13 cellular contexts compared by ENCODE assay signal in the genomic region with DNA sequence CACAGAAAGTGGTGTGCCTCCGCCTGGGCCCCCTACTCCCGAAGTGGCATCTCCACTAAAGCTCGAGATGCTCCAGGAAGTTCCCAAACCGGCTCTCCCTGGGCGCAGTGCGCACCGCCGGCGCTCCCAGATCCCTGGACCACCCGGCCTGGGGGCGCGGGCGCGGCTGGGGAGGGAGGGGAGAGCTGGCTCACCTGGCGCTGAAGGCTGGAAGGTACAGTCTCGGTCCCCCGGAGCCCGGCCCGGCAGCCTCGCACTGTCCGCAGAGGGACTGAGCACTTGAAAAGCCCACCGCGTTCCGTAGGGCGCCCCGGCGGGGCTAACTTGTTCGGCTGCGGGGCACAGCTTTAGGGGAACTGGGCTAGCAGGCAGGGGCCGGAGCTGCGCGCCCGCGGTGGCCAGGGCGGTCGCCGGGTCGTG. TPM values are rescaled to one million over a fixed set of nuclear protein-coding genes. Genes with fewer than 3 reads are reported as not detected.
DNase-seq lines count a peak whose midpoint lies in the region; ATAC-seq and TF ChIP-seq lines count a peak whose summit lies in the region.
"Had no signal": no experiment of that assay in that cellular context is flagged by ENCODE, and none has a peak within 500 bp of the region (broad histone marks: within the 10 kb centered on the region; RNA-seq: fewer than 3 reads in every experiment).

No MANE protein-coding gene starts in this region.

- in situ Hi-C loops in Panc1 (cut with HindIII; ENCODE audit: low pct_unique_long_range_greater_than_20kb, low sequenced_read_pairs): no loop called here

- CTCF ChIA-PET in Panc1 (lab: Charles Lee): no interaction called here

- H3K9me3 Mint-ChIP-seq in stimulated activated memory B cell treated with anti-CD40 and anti-IgM and Interleukin-4, amounts not matched to agents 10 μg/mL and 1 μg/mL and 100 μg/mL, for 72 hours: no peaks in the 10 kb centered on the region
- H3K9me3 Mint-ChIP-seq: CD4-positive, alpha-beta T cell had no signal

- DNase-seq in Panc1 (ENCODE audit: low read depth, low spot score): no peak
- DNase-seq in right cardiac atrium: peak; percentile 15 to 50 (median 45)
- peak; percentile 76 for DNase-seq in posterior vena cava (ENCODE audit: low spot score)
- no peak for DNase-seq in SW480 (ENCODE audit: low spot score)
- DNase-seq in NCI-H1092 treated with DMSO at 0.1 percent for 48 hours (lab: John Stamatoyannopoulos, UW): no peak
- DNase-seq: brain microvascular endothelial cell; CD4-positive, alpha-beta T cell; NK-92 treated with Interleukin-12 subunit alpha and Interleukin-12 subunit beta, amount 100 ng/mL, for 24 hours had no signal

- no TSS peak for BruUV-seq in Panc1 (replicated peaks; lab: Mats Ljungman, UMichigan)

- 2% methylated on average over 38 of the region's 38 CpGs for WGBS in right cardiac atrium

- H3K4me3 ChIP-seq in Panc1 (ENCODE audit: low read depth in 2 of 2, low read length in 2 of 2) (peak overlapping the region in 1 of 2 experiments; percentile 37; a peak in 2 of 4 replicates), right cardiac atrium (ENCODE audit: low read length) (peak overlapping the region; percentile 55)

- H3K4me1 Mint-ChIP-seq in stimulated activated memory B cell treated with anti-CD40 and anti-IgM and Interleukin-4, amounts not matched to agents 10 μg/mL and 1 μg/mL and 100 μg/mL, for 72 hours: no peaks in the 10 kb centered on the region

- H3K27me3 ChIP-seq in Panc1 (ENCODE audit: control insufficient read depth, insufficient read depth, low read length): peaks cover 54% of the 10 kb centered on the region
- H3K27me3 ChIP-seq in right cardiac atrium (ENCODE audit: control insufficient read depth, insufficient read depth): peaks cover 3% of the 10 kb centered on the region

- H3K27ac Mint-ChIP-seq in stimulated activated memory B cell treated with anti-CD40 and anti-IgM and Interleukin-4, amounts not matched to agents 10 μg/mL and 1 μg/mL and 100 μg/mL, for 72 hours: no peak overlapping the region
- H3K27ac Mint-ChIP-seq: CD4-positive, alpha-beta T cell had no signal

- H3K27ac ChIP-seq in Panc1 (ENCODE audit: low read length) (no peak overlapping the region), right cardiac atrium (ENCODE audit: low read length) (peak overlapping the region; percentile 38)
- H3K27ac ChIP-seq: brain microvascular endothelial cell had no signal

- H3K9ac ChIP-seq in ES-I3 (ENCODE audit: low read depth, low read length): peak overlapping the region; percentile 77; the same call in 1 of the 2 replicates

- POLR2A ChIA-PET in Panc1 (lab: Charles Lee): no interaction called here

- no peaks in the 10 kb centered on the region for H3K9me3 ChIP-seq in ES-I3 (ENCODE audit: control insufficient read depth, insufficient read depth, low read length)
- no peaks in the 10 kb centered on the region for H3K9me3 ChIP-seq in Panc1 (ENCODE audit: control insufficient read depth, insufficient read depth, low read depth, low read length)
- H3K9me3 ChIP-seq in right cardiac atrium (ENCODE audit: control insufficient read depth, low read length): no peaks in the 10 kb centered on the region

- H3K4me1 ChIP-seq in ES-I3 (ENCODE audit: insufficient read depth, low read length): no peaks in the 10 kb centered on the region
- H3K4me1 ChIP-seq in Panc1 (ENCODE audit: control insufficient read depth, insufficient read depth, low read length): no peaks in the 10 kb centered on the region
- no peaks in the 10 kb centered on the region for H3K4me1 ChIP-seq in right cardiac atrium (ENCODE audit: control insufficient read depth, insufficient read depth, low read length)

- intact Hi-C loops in Panc1 (cut with micrococcal nuclease; ENCODE audit: unreplicated experiment): no loop called here
- intact Hi-C loops in right cardiac atrium (cut with DNase I): no loop called here
- intact Hi-C loops in posterior vena cava (cut with DNase I): no loop called here

- H3K36me3 ChIP-seq in ES-I3 (ENCODE audit: insufficient read depth, low read length) (no peaks in the 10 kb centered on the region), Panc1 (ENCODE audit: control insufficient read depth, insufficient read depth, low read length) (no peaks in the 10 kb centered on the region; the same call in 1 of the 2 replicates)
- H3K36me3 ChIP-seq: brain microvascular endothelial cell had no signal

- H3K4me3 Mint-ChIP-seq in stimulated activated memory B cell treated with anti-CD40 and anti-IgM and Interleukin-4, amounts not matched to agents 10 μg/mL and 1 μg/mL and 100 μg/mL, for 72 hours: no peak overlapping the region
- H3K4me3 Mint-ChIP-seq: CD4-positive, alpha-beta T cell had no signal

- peaks cover 65% of the 10 kb centered on the region for H3K27me3 Mint-ChIP-seq in stimulated activated memory B cell treated with anti-CD40 and anti-IgM and Interleukin-4, amounts not matched to agents 10 μg/mL and 1 μg/mL and 100 μg/mL, for 72 hours

- H3K36me3 Mint-ChIP-seq in stimulated activated memory B cell treated with anti-CD40 and anti-IgM and Interleukin-4, amounts not matched to agents 10 μg/mL and 1 μg/mL and 100 μg/mL, for 72 hours: no peaks in the 10 kb centered on the region

- ATAC-seq in Panc1 (peak; percentile 60), right cardiac atrium (peak in 1 of 2 donors; percentile 47), GM21515 (IDR thresholded peaks at IDR 0.05; ENCODE audit: unreplicated experiment) (no peak)
- ATAC-seq in stimulated activated memory B cell treated with anti-CD40 and anti-IgM and Interleukin-4, amounts not matched to agents 10 μg/mL and 1 μg/mL and 100 μg/mL, for 72 hours: no peak

- TF ChIP-seq CTCF in Panc1 (IDR thresholded peaks at IDR 0.05): no peak

RNA-seq across cellular contexts. Expression of gene DBX2, which starts 0.6 kb away (rescaled TPM):
- total RNA-seq in Panc1 (2021; ENCODE audit: unreplicated experiment) (not detected), right cardiac atrium (under 1 TPM; 0.11 to 0.65 (median 0.21) TPM), posterior vena cava (under 1 TPM; 0.19 to 0.93 TPM)
- not detected for polyA plus RNA-seq in Panc1 (2012; ENCODE audit: insufficient read length)
- 0.38 TPM for polyA plus RNA-seq in right cardiac atrium
- total RNA-seq: CD4-positive, alpha-beta T cell; HT1080; T-helper 2 cell treated with Interferon-gamma antibody and Interleukin-4, amounts not matched to agents 100 ng/mL and 5 ng/mL, for 36 hours had no signal

Comparison
In these comparisons a context has a peak if more than half of its experiments do, and no peak if none do; other contexts are left out.
1. DNase-seq: peak in right cardiac atrium (3 of 3) and posterior vena cava (single experiment); none in Panc1 (single experiment), SW480 (single experiment) and NCI-H1092 treated with DMSO at 0.1 percent for 48 hours (single experiment).